In genomic region chr11:96162816-96163499, GRCh38 we compare ENCODE assay signal across 11 cellular contexts.
DNase-seq lines count a peak whose midpoint lies in the region; ATAC-seq and TF ChIP-seq lines count a peak whose summit lies in the region.
"Had no signal": no experiment of that assay in that cellular context is flagged by ENCODE, and none has a peak within 500 bp of the region (broad histone marks: within the 10 kb centered on the region; RNA-seq: fewer than 3 reads in every experiment).

No MANE protein-coding gene starts in this region.

- TF ChIP-seq POLR2A in stomach (IDR thresholded peaks at IDR 0.05): no peak

- H3K27ac Mint-ChIP-seq in HFFc6: peak overlapping the region; percentile 87

- no peak for ATAC-seq in GM19324 (IDR thresholded peaks at IDR 0.05; ENCODE audit: low FRiP score, unreplicated experiment)
- ATAC-seq in GM21447 (IDR thresholded peaks at IDR 0.05; ENCODE audit: unreplicated experiment): no peak
- ATAC-seq: left colon had no signal

- H3K27me3 Mint-ChIP-seq in HFFc6 (ENCODE audit: insufficient read depth): no peaks in the 10 kb centered on the region; the same call in 1 of the 2 replicates

- peak overlapping the region; percentile 47 to 67 for H3K27ac ChIP-seq in right atrium auricular region
- peak overlapping the region in 4 of 5 donors; percentile 50 to 69 (median 66) for H3K27ac ChIP-seq in stomach

- TF ChIP-seq CTCF in HFFc6 (IDR thresholded peaks at IDR 0.05) (no peak), astrocyte of the cerebellum (IDR thresholded peaks at IDR 0.05; ENCODE audit: low read depth, low read length, missing control alignments) (no peak), right atrium auricular region (IDR thresholded peaks at IDR 0.05) (no peak), stomach (IDR thresholded peaks at IDR 0.05) (no peak)

- peaks cover 5% of the 10 kb centered on the region; the same call in 1 of the 2 replicates for H3K36me3 Mint-ChIP-seq in HFFc6 (ENCODE audit: low read depth)

- H3K9me3 ChIP-seq in right atrium auricular region (no peaks in the 10 kb centered on the region), stomach (no peaks in the 10 kb centered on the region)

- H3K27me3 ChIP-seq in right atrium auricular region (no peaks in the 10 kb centered on the region), stomach (no peaks in the 10 kb centered on the region)

- in situ Hi-C loops in astrocyte of the cerebellum (cut with HindIII; ENCODE audit: low sequenced_read_pairs): no loop called here

- intact Hi-C loops in stomach (cut with DNase I; ENCODE audit: low total_unique reads): loop anchor here (5.0 kb wide), 1 partner anchor 49 kb away; no protein-coding TSS in a partner anchor

- no peak overlapping the region for H3K4me3 ChIP-seq in astrocyte of the cerebellum (ENCODE audit: low read depth, low read length)
- no peak overlapping the region for H3K4me3 ChIP-seq in right atrium auricular region
- no peak overlapping the region for H3K4me3 ChIP-seq in stomach

- peaks cover 95% of the 10 kb centered on the region for H3K4me1 Mint-ChIP-seq in HFFc6 (ENCODE audit: low read depth)

- DNase-seq in HFFc6: peak; percentile 89
- DNase-seq in astrocyte of the cerebellum (ENCODE audit: low read depth): peak; percentile 92
- no peak for DNase-seq in right atrium auricular region (ENCODE audit: low spot score)
- DNase-seq in stomach: no peak
- no peak for DNase-seq in GM19240 (ENCODE audit: insufficient read length, low spot score)
- DNase-seq in NCI-H2196 (lab: John Stamatoyannopoulos, UW; ENCODE audit: unreplicated experiment): no peak
- DNase-seq: activated naive CD4-positive, alpha-beta T cell; left colon; T-helper 2 cell had no signal

- TF ChIP-seq EP300 in stomach (IDR thresholded peaks at IDR 0.05): no peak

- H3K9me3 Mint-ChIP-seq in HFFc6: no peaks in the 10 kb centered on the region

- H3K4me3 Mint-ChIP-seq in HFFc6: peak overlapping the region; percentile 77

- 47 to 77% (median 68%) methylated on average over 6 of the region's 6 CpGs for WGBS in stomach, 5 donors

- H3K36me3 ChIP-seq in right atrium auricular region: no peaks in the 10 kb centered on the region
- no peaks in the 10 kb centered on the region for H3K36me3 ChIP-seq in stomach

- H3K4me1 ChIP-seq in right atrium auricular region (peaks cover 0 to 24% of the 10 kb centered on the region in 2 donors), stomach (peaks cover 0 to 17% (median 5%) of the 10 kb centered on the region in 4 donors)

Comparison
In these comparisons a context has a peak if more than half of its experiments do, and no peak if none do; other contexts are left out.
1. DNase-seq: peak in HFFc6 (single experiment) and astrocyte of the cerebellum (single experiment); none in right atrium auricular region (single experiment), stomach (single experiment), GM19240 (single experiment) and NCI-H2196 (single experiment).